Comparison of ENCODE assay signal across 22 cellular contexts in genomic region chr16:27220120-27220519, GRCh38. TPM values are rescaled to one million over a fixed set of nuclear protein-coding genes. Genes with fewer than 3 reads are reported as not detected.
DNase-seq lines count a peak whose midpoint lies in the region; ATAC-seq and TF ChIP-seq lines count a peak whose summit lies in the region.
"Had no signal": no experiment of that assay in that cellular context is flagged by ENCODE, and none has a peak within 500 bp of the region (broad histone marks: within the 10 kb centered on the region; RNA-seq: fewer than 3 reads in every experiment).

No MANE protein-coding gene starts in this region.

- peak overlapping the region; percentile 46; the same call in 1 of the 2 replicates for H2BK120ac ChIP-seq in IMR-90 (ENCODE audit: low read depth, low read length)

- peak overlapping the region; percentile 50 for H3K27ac Mint-ChIP-seq in activated CD4-positive, alpha-beta T cell treated with anti-CD3 and anti-CD28 coated beads, Interleukin-2, amount 10 ng/mL, durations not matched to agents 7 days and 5 days
- H3K27ac Mint-ChIP-seq in stimulated activated effector memory CD8-positive, alpha-beta T cell treated with anti-CD3 and anti-CD28 coated beads, Interleukin-12 subunit alpha, Interleukin-12 subunit beta, amount 100 ng/mL, for 72 hours = peak overlapping the region; percentile 34
- H3K27ac Mint-ChIP-seq: B cell; CD14-positive monocyte; CD4-positive, CD25-positive, alpha-beta regulatory T cell had no signal

- no peaks in the 10 kb centered on the region for H3K9me3 Mint-ChIP-seq in activated CD4-positive, alpha-beta T cell treated with anti-CD3 and anti-CD28 coated beads, Interleukin-2, amount 10 ng/mL, durations not matched to agents 7 days and 5 days
- no peaks in the 10 kb centered on the region for H3K9me3 Mint-ChIP-seq in stimulated activated effector memory CD8-positive, alpha-beta T cell treated with anti-CD3 and anti-CD28 coated beads, Interleukin-12 subunit alpha, Interleukin-12 subunit beta, amount 100 ng/mL, for 72 hours
- H3K9me3 Mint-ChIP-seq: CD14-positive monocyte; CD8-positive, alpha-beta memory T cell had no signal

- no peak overlapping the region for H3K23ac ChIP-seq in IMR-90 (ENCODE audit: low read depth, low read length)

- H3K27ac ChIP-seq in IMR-90 (ENCODE audit: insufficient read depth, low read length) (no peak overlapping the region), coronary artery (no peak overlapping the region)
- H3K27ac ChIP-seq: 22Rv1, A549 had no signal

- no peak for TF ChIP-seq POLR2A in IMR-90 (IDR thresholded peaks at IDR 0.05; ENCODE audit: low read depth, low read length)

- POLR2A ChIA-PET in activated CD4-positive, alpha-beta T cell treated with anti-CD3 and anti-CD28 coated beads, Interleukin-2, amount 10 ng/mL, durations not matched to agents 7 days and 5 days (lab: Charles Lee) = no interaction called here
- POLR2A ChIA-PET in IMR-90 (lab: Charles Lee; ENCODE audit: unreplicated experiment) = no interaction called here

- H3K79me1 ChIP-seq in IMR-90 (ENCODE audit: low read depth in 1 of 2, low read length in 2 of 2) = peaks cover 0 to 15% of the 10 kb centered on the region in 2 experiments; a peak in 2 of 4 replicates

- no peak overlapping the region for H2AFZ ChIP-seq in IMR-90 (replicated peaks; ENCODE audit: low read length, poor library complexity)

- no peak overlapping the region; a peak in 1 of 4 replicates for H4K8ac ChIP-seq in IMR-90 (ENCODE audit: low read depth in 2 of 2, low read length in 2 of 2)

- no peak overlapping the region for H3K14ac ChIP-seq in IMR-90 (replicated peaks; ENCODE audit: low read depth, low read length)

- peak overlapping the region; percentile 96; the same call in 1 of the 2 replicates for H4K91ac ChIP-seq in IMR-90 (ENCODE audit: insufficient read depth, low read depth, low read length)

- BruUV-seq in IMR-90 (replicated peaks; lab: Mats Ljungman, UMichigan) = no TSS peak

- no peak overlapping the region for H3K4me2 ChIP-seq in IMR-90 (ENCODE audit: low read depth, low read length)
- H3K4me2 ChIP-seq: A549 had no signal

- no peaks in the 10 kb centered on the region for H3K27me3 Mint-ChIP-seq in activated CD4-positive, alpha-beta T cell treated with anti-CD3 and anti-CD28 coated beads, Interleukin-2, amount 10 ng/mL, durations not matched to agents 7 days and 5 days
- H3K27me3 Mint-ChIP-seq: B cell; CD4-positive, alpha-beta memory T cell; CD4-positive, CD25-positive, alpha-beta regulatory T cell had no signal

- no CpG with 5 or more reads among the region's 9 CpGs for WGBS in IMR-90 (ENCODE audit: extremely low coverage in 2 of 2, insufficient read length in 1 of 2), 2 experiments

- no peaks in the 10 kb centered on the region for H3K9me3 ChIP-seq in IMR-90 (ENCODE audit: control insufficient read depth, insufficient read depth, low read length)
- H3K9me3 ChIP-seq: A549 had no signal

- CTCF ChIA-PET in activated CD4-positive, alpha-beta T cell treated with anti-CD3 and anti-CD28 coated beads, Interleukin-2, amount 10 ng/mL, durations not matched to agents 7 days and 5 days (lab: Charles Lee) = interaction anchor here (0.8 to 4.6 kb wide), 2 partner anchors 15 to 41 kb away, joined by 3 to 25 read pairs; no protein-coding TSS in a partner anchor
- CTCF ChIA-PET in IMR-90 (lab: Yijun Ruan, JAX) = no interaction called here

- no peak overlapping the region for H3K18ac ChIP-seq in IMR-90 (ENCODE audit: low read depth, low read length)

- in situ Hi-C loops in IMR-90 (cut with MboI; ENCODE audit: low sequenced_read_pairs) = no loop called here

- intact Hi-C loops in IMR-90 (cut with micrococcal nuclease) = no loop called here

- DNase-seq in activated CD4-positive, alpha-beta T cell treated with anti-CD3 and anti-CD28 coated beads, Interleukin-2, amount 10 ng/mL, durations not matched to agents 7 days and 5 days = no peak
- no peak for DNase-seq in activated CD4-positive, alpha-beta T cell treated with anti-CD3 and anti-CD28 coated beads, Interleukin-2, amount 50 U/mL, for 4 hours
- DNase-seq in IMR-90 (no peak), coronary artery (ENCODE audit: low spot score) (peak; percentile 65), NCI-H2107 treated with DMSO at 0.1 percent for 48 hours (lab: John Stamatoyannopoulos, UW; ENCODE audit: unreplicated experiment) (no peak), NCI-H187 treated with DMSO at 0.1 percent for 48 hours (lab: John Stamatoyannopoulos, UW) (no peak)
- no peak for DNase-seq in stimulated activated effector memory CD8-positive, alpha-beta T cell treated with anti-CD3 and anti-CD28 coated beads, Interleukin-12 subunit alpha, Interleukin-12 subunit beta, amount 100 ng/mL, for 72 hours (ENCODE audit: low spot score in 2 of 2)
- DNase-seq: AML-193; CD4-positive, alpha-beta memory T cell; CD4-positive, CD25-positive, alpha-beta regulatory T cell; CD8-positive, alpha-beta memory T cell; COR-L47; DMS 273 treated with DMSO at 0.1 percent for 48 hours; DMS153; DMS53; DMS79 treated with DMSO at 0.1 percent for 48 hours; GF-D8 had no signal

- no peak for TF ChIP-seq RAD21 in IMR-90 (IDR thresholded peaks at IDR 0.05; ENCODE audit: low read length)

- dilution Hi-C loops in IMR-90 (cut with HindIII; ENCODE audit: low sequenced_read_pairs, unreplicated experiment) = no loop called here

- H3K56ac ChIP-seq in IMR-90 (ENCODE audit: extremely low read depth, insufficient read depth, low read length) = no peak overlapping the region

- H4K20me1 ChIP-seq in IMR-90 (ENCODE audit: insufficient read depth, low read length) = no peaks in the 10 kb centered on the region; the same call in 1 of the 2 replicates

- H2AK5ac ChIP-seq in IMR-90 (ENCODE audit: low read depth, low read length) = peak overlapping the region; percentile 67

- H3K9me1 ChIP-seq in IMR-90 (ENCODE audit: insufficient read depth, low read length) = peaks cover 21% of the 10 kb centered on the region

- no peak overlapping the region; the same call in 2 of the 3 replicates for H2BK15ac ChIP-seq in IMR-90 (ENCODE audit: low read depth, low read length)

- TF ChIP-seq CTCF in IMR-90 (conservative IDR thresholded peaks at IDR 0.05; ENCODE audit: low read depth, low read length) = no peak
- no peak for TF ChIP-seq CTCF in coronary artery (IDR thresholded peaks at IDR 0.05)

- H3K4ac ChIP-seq in IMR-90 (ENCODE audit: low read depth, low read length) = peak overlapping the region; percentile 25; the same call in 1 of the 2 replicates

- H3K27me3 ChIP-seq in IMR-90 (ENCODE audit: control insufficient read depth, insufficient read depth, low read length) = no peaks in the 10 kb centered on the region

- no peak overlapping the region for H2AK9ac ChIP-seq in IMR-90 (replicated peaks; ENCODE audit: low read depth, low read length, poor library complexity)

- no peak overlapping the region for H4K5ac ChIP-seq in IMR-90 (ENCODE audit: low read depth, low read length)

- H3K9ac ChIP-seq in IMR-90 (ENCODE audit: low read depth, low read length) = no peak overlapping the region

- no peak overlapping the region for H3K4me3 Mint-ChIP-seq in activated CD4-positive, alpha-beta T cell treated with anti-CD3 and anti-CD28 coated beads, Interleukin-2, amount 10 ng/mL, durations not matched to agents 7 days and 5 days
- H3K4me3 Mint-ChIP-seq in stimulated activated effector memory CD8-positive, alpha-beta T cell treated with anti-CD3 and anti-CD28 coated beads, Interleukin-12 subunit alpha, Interleukin-12 subunit beta, amount 100 ng/mL, for 72 hours = no peak overlapping the region
- H3K4me3 Mint-ChIP-seq: B cell; CD14-positive monocyte; CD4-positive, alpha-beta memory T cell; CD4-positive, CD25-positive, alpha-beta regulatory T cell; CD8-positive, alpha-beta memory T cell had no signal

- H2BK5ac ChIP-seq in IMR-90 (ENCODE audit: low read depth, low read length, poor library complexity, severe bottlenecking) = no peak overlapping the region

- ATAC-seq in IMR-90 (ENCODE audit: low read depth) (no peak), HG03565 (IDR thresholded peaks at IDR 0.05; ENCODE audit: unreplicated experiment) (no peak)
- no peak for ATAC-seq in stimulated activated effector memory CD8-positive, alpha-beta T cell treated with anti-CD3 and anti-CD28 coated beads, Interleukin-12 subunit alpha, Interleukin-12 subunit beta, amount 100 ng/mL, for 72 hours
- ATAC-seq: A549 had no signal

- H3K36me3 ChIP-seq in IMR-90 (ENCODE audit: control insufficient read depth, insufficient read depth, low read length) = peaks cover 18% of the 10 kb centered on the region

- peaks cover 20% of the 10 kb centered on the region for H3K36me3 Mint-ChIP-seq in activated CD4-positive, alpha-beta T cell treated with anti-CD3 and anti-CD28 coated beads, Interleukin-2, amount 10 ng/mL, durations not matched to agents 7 days and 5 days (ENCODE audit: low read depth)
- peaks cover 23% of the 10 kb centered on the region for H3K36me3 Mint-ChIP-seq in stimulated activated effector memory CD8-positive, alpha-beta T cell treated with anti-CD3 and anti-CD28 coated beads, Interleukin-12 subunit alpha, Interleukin-12 subunit beta, amount 100 ng/mL, for 72 hours

- H3K4me1 ChIP-seq in IMR-90 (ENCODE audit: control insufficient read depth, insufficient read depth, low read length) = peaks cover 26% of the 10 kb centered on the region

- H3K4me1 Mint-ChIP-seq in activated CD4-positive, alpha-beta T cell treated with anti-CD3 and anti-CD28 coated beads, Interleukin-2, amount 10 ng/mL, durations not matched to agents 7 days and 5 days = peaks cover 8% of the 10 kb centered on the region
- no peaks in the 10 kb centered on the region for H3K4me1 Mint-ChIP-seq in stimulated activated effector memory CD8-positive, alpha-beta T cell treated with anti-CD3 and anti-CD28 coated beads, Interleukin-12 subunit alpha, Interleukin-12 subunit beta, amount 100 ng/mL, for 72 hours
- H3K4me1 Mint-ChIP-seq: CD14-positive monocyte; CD8-positive, alpha-beta memory T cell had no signal

- H3K4me3 ChIP-seq in IMR-90 (ENCODE audit: insufficient read depth, low read depth, low read length) (no peak overlapping the region), coronary artery (no peak overlapping the region)
- H3K4me3 ChIP-seq: A549 had no signal

- H2BK20ac ChIP-seq in IMR-90 (ENCODE audit: low read depth, low read length) = no peak overlapping the region

TF ChIP-seq in IMR-90, 13 proteins besides CTCF, POLR2A, EP300 and RAD21 (continues in another document):
- no peak for TF ChIP-seq CEBPB (IDR thresholded peaks at IDR 0.05; ENCODE audit: low read depth, low read length)

RNA-seq across cellular contexts. Expression of gene KDM8, which starts 16.8 kb away (rescaled TPM):
- total RNA-seq in activated CD4-positive, alpha-beta T cell treated with anti-CD3 and anti-CD28 coated beads, Interleukin-2, amount 10 ng/mL, durations not matched to agents 7 days and 5 days = 10 to 100 TPM; 22.5 to 25.0 TPM
- total RNA-seq in IMR-90 (2012; rRNA removed) = 3.2 and 3.6 TPM in 2 replicates
- 3.8 and 4.3 TPM in 2 replicates for polyA plus RNA-seq in IMR-90 (2012; rRNA removed)
- 2.5 and 3.1 TPM in 2 replicates for polyA plus RNA-seq in IMR-90 (2012; cell fraction: cytosol; rRNA removed)
- polyA plus RNA-seq in IMR-90 (2012; cell fraction: nucleus; rRNA removed; ENCODE audit: low replicate concordance) = 8.7 and 13.5 TPM in 2 replicates

RNA-seq across cellular contexts. Expression of gene NSMCE1, which starts 48.5 kb away (rescaled TPM):
- total RNA-seq in activated CD4-positive, alpha-beta T cell treated with anti-CD3 and anti-CD28 coated beads, Interleukin-2, amount 10 ng/mL, durations not matched to agents 7 days and 5 days = 100 to 1,000 TPM in 1 of 2 experiments, 10 to 100 TPM in 1; 95.8 to 106 TPM
- 120 and 130 TPM in 2 replicates for total RNA-seq in IMR-90 (2012; rRNA removed)
- 47.5 and 48.0 TPM in 2 replicates for polyA plus RNA-seq in IMR-90 (2012; rRNA removed)
- 36.6 and 48.8 TPM in 2 replicates for polyA plus RNA-seq in IMR-90 (2012; cell fraction: cytosol; rRNA removed)
- 13.4 and 21.5 TPM in 2 replicates for polyA plus RNA-seq in IMR-90 (2012; cell fraction: nucleus; rRNA removed; ENCODE audit: low replicate concordance)
